1 cellular context compared by ENCODE assay signal in the genomic region with DNA sequence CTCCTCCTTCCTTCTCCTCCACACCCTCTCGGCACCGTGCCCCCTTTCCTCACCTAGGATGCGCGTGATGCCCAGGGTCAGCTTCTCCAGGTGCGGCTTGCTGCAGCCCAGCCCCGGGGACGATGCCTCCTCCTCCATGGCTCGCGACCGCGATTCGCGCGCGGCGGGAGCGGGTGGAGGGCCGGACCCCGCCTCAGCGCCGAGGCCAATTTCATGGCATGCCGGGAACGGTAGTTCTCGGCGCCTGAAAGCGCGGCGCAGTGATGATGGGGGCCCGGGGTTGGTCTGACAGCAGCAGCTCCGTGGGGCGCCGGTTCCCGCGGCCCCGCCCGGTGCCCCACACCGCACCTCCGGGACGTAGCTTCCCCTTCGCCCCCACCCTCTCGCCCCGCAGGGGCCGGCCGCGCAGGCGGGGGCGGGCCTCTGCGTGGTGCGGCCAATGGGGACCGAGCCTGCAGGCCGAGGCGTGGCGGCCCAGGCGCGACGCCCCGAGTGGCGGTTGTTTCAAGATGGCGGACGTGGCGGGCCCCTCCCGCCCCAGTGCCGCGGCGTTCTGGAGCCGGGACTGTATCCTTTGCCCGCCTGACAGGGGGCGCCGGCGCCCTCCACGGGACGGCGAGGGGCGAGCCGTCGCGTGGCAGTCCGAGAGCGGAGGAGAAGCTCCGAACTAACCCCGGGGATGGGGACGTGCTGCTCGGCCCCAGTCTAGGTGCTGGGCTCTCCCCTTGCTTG.
TF ChIP-seq lines count a peak whose summit lies in the region.

A gene (plus strand): TSS at position 498 of the 732 bp plus-strand sequence. CDS start 12 bp downstream, at position 510.
A gene with protein sequence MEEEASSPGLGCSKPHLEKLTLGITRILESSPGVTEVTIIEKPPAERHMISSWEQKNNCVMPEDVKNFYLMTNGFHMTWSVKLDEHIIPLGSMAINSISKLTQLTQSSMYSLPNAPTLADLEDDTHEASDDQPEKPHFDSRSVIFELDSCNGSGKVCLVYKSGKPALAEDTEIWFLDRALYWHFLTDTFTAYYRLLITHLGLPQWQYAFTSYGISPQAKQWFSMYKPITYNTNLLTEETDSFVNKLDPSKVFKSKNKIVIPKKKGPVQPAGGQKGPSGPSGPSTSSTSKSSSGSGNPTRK (minus strand): TSS at position 373 of the 732 bp plus-strand sequence. CDS start 235 bp downstream, at position 138.

TF ChIP-seq in HepG2, 621 proteins besides CTCF, POLR2A, EP300 and RAD21 (continued from another document and continues in another):
- TF ChIP-seq, protein P1, sequence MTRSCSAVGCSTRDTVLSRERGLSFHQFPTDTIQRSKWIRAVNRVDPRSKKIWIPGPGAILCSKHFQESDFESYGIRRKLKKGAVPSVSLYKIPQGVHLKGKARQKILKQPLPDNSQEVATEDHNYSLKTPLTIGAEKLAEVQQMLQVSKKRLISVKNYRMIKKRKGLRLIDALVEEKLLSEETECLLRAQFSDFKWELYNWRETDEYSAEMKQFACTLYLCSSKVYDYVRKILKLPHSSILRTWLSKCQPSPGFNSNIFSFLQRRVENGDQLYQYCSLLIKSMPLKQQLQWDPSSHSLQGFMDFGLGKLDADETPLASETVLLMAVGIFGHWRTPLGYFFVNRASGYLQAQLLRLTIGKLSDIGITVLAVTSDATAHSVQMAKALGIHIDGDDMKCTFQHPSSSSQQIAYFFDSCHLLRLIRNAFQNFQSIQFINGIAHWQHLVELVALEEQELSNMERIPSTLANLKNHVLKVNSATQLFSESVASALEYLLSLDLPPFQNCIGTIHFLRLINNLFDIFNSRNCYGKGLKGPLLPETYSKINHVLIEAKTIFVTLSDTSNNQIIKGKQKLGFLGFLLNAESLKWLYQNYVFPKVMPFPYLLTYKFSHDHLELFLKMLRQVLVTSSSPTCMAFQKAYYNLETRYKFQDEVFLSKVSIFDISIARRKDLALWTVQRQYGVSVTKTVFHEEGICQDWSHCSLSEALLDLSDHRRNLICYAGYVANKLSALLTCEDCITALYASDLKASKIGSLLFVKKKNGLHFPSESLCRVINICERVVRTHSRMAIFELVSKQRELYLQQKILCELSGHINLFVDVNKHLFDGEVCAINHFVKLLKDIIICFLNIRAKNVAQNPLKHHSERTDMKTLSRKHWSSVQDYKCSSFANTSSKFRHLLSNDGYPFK (CRISPR knock-in tag; IDR thresholded peaks at IDR 0.05; ENCODE audit: borderline replicate concordance): peak; percentile 69; the same call in 1 of the 2 replicates
- TF ChIP-seq TARDBP (CRISPR knock-in tag; IDR thresholded peaks at IDR 0.05) (peak; percentile 46; the same call in 1 of the 2 replicates), HMG20A (CRISPR knock-in tag; IDR thresholded peaks at IDR 0.05; ENCODE audit: borderline replicate concordance) (no peak), ZZZ3 (CRISPR knock-in tag; IDR thresholded peaks at IDR 0.05; ENCODE audit: borderline replicate concordance) (peak; percentile 55; the same call in 1 of the 2 replicates), ZFP62 (CRISPR knock-in tag; IDR thresholded peaks at IDR 0.05) (no peak), SP1 (IDR thresholded peaks at IDR 0.05) (no peak), SP1 (CRISPR knock-in tag; IDR thresholded peaks at IDR 0.05) (peak; percentile 56), STAT5B (CRISPR knock-in tag; IDR thresholded peaks at IDR 0.05) (peak; percentile 65; the same call in 1 of the 2 replicates), SRF (IDR thresholded peaks at IDR 0.05; ENCODE audit: low read depth, low read length) (no peak), ZNF724P (CRISPR knock-in tag; IDR thresholded peaks at IDR 0.05; ENCODE audit: borderline replicate concordance) (no peak), ZNF136 (CRISPR knock-in tag; IDR thresholded peaks at IDR 0.05; ENCODE audit: low read depth) (no peak), ZNF143 (CRISPR knock-in tag; IDR thresholded peaks at IDR 0.05) (peak; percentile 88), ZNF761 (CRISPR knock-in tag; conservative IDR thresholded peaks at IDR 0.05) (no peak), IKZF1 (IDR thresholded peaks at IDR 0.05) (no peak), FOXO1 (CRISPR knock-in tag; IDR thresholded peaks at IDR 0.05) (peak; percentile 34), CREB1 (IDR thresholded peaks at IDR 0.05) (peak; percentile 26; the same call in 1 of the 2 replicates), CREB1 (CRISPR knock-in tag; IDR thresholded peaks at IDR 0.05) (no peak), ZNF180 (CRISPR knock-in tag; IDR thresholded peaks at IDR 0.05; ENCODE audit: borderline replicate concordance, low read depth) (no peak), CBX5 (CRISPR knock-in tag; IDR thresholded peaks at IDR 0.05; ENCODE audit: borderline replicate concordance) (peak; percentile 46), ZNF224 (CRISPR knock-in tag; IDR thresholded peaks at IDR 0.05) (no peak), GABPA (IDR thresholded peaks at IDR 0.05; ENCODE audit: low read depth, low read length) (peak; percentile 16; the same call in 1 of the 2 replicates), GABPA (CRISPR knock-in tag; IDR thresholded peaks at IDR 0.05; ENCODE audit: low read depth) (no peak; the same call in 1 of the 2 replicates), RNF2 (conservative IDR thresholded peaks at IDR 0.05; ENCODE audit: low read depth) (peak; percentile 85), FIP1L1 (IDR thresholded peaks at IDR 0.05; ENCODE audit: borderline replicate concordance, insufficient read depth, low read depth, low read length) (no peak), ZNF777 (CRISPR knock-in tag; IDR thresholded peaks at IDR 0.05) (peak; percentile 92), MTA1 (CRISPR knock-in tag; IDR thresholded peaks at IDR 0.05; ENCODE audit: borderline replicate concordance) (peak; percentile 66; the same call in 1 of the 2 replicates), ZNF577 (CRISPR knock-in tag; IDR thresholded peaks at IDR 0.05; ENCODE audit: borderline replicate concordance, low read depth) (no peak), ZSCAN30 (CRISPR knock-in tag; IDR thresholded peaks at IDR 0.05) (no peak), SCMH1 (CRISPR knock-in tag; IDR thresholded peaks at IDR 0.05; ENCODE audit: borderline replicate concordance) (no peak), HCFC1 (IDR thresholded peaks at IDR 0.05; ENCODE audit: low read depth, low read length) (peak; percentile 69), HNF4G (IDR thresholded peaks at IDR 0.05; ENCODE audit: borderline replicate concordance, low read depth, low read length) (no peak), HNF4G (CRISPR knock-in tag; IDR thresholded peaks at IDR 0.05; ENCODE audit: borderline replicate concordance, low read depth) (0 out of 2 replicates have a peak, but pooled peaks have one; percentile 14), ISL2 (CRISPR knock-in tag; IDR thresholded peaks at IDR 0.05) (peak; percentile 62; the same call in 1 of the 2 replicates)
- TF ChIP-seq, protein P2, sequence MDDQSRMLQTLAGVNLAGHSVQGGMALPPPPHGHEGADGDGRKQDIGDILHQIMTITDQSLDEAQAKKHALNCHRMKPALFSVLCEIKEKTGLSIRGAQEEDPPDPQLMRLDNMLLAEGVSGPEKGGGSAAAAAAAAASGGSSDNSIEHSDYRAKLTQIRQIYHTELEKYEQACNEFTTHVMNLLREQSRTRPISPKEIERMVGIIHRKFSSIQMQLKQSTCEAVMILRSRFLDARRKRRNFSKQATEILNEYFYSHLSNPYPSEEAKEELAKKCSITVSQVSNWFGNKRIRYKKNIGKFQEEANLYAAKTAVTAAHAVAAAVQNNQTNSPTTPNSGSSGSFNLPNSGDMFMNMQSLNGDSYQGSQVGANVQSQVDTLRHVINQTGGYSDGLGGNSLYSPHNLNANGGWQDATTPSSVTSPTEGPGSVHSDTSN (CRISPR knock-in tag; IDR thresholded peaks at IDR 0.05; ENCODE audit: borderline replicate concordance): no peak
- TF ChIP-seq, protein P3, sequence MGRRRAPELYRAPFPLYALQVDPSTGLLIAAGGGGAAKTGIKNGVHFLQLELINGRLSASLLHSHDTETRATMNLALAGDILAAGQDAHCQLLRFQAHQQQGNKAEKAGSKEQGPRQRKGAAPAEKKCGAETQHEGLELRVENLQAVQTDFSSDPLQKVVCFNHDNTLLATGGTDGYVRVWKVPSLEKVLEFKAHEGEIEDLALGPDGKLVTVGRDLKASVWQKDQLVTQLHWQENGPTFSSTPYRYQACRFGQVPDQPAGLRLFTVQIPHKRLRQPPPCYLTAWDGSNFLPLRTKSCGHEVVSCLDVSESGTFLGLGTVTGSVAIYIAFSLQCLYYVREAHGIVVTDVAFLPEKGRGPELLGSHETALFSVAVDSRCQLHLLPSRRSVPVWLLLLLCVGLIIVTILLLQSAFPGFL (CRISPR knock-in tag; IDR thresholded peaks at IDR 0.05): no peak
- TF ChIP-seq, protein P4, sequence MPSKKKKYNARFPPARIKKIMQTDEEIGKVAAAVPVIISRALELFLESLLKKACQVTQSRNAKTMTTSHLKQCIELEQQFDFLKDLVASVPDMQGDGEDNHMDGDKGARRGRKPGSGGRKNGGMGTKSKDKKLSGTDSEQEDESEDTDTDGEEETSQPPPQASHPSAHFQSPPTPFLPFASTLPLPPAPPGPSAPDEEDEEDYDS (CRISPR knock-in tag; IDR thresholded peaks at IDR 0.05): peak; percentile 22; the same call in 1 of the 2 replicates
- TF ChIP-seq, protein P5, sequence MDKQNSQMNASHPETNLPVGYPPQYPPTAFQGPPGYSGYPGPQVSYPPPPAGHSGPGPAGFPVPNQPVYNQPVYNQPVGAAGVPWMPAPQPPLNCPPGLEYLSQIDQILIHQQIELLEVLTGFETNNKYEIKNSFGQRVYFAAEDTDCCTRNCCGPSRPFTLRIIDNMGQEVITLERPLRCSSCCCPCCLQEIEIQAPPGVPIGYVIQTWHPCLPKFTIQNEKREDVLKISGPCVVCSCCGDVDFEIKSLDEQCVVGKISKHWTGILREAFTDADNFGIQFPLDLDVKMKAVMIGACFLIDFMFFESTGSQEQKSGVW (CRISPR knock-in tag; IDR thresholded peaks at IDR 0.05; ENCODE audit: borderline replicate concordance): no peak
- TF ChIP-seq, protein P6, sequence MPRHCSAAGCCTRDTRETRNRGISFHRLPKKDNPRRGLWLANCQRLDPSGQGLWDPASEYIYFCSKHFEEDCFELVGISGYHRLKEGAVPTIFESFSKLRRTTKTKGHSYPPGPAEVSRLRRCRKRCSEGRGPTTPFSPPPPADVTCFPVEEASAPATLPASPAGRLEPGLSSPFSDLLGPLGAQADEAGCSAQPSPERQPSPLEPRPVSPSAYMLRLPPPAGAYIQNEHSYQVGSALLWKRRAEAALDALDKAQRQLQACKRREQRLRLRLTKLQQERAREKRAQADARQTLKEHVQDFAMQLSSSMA (CRISPR knock-in tag; IDR thresholded peaks at IDR 0.05): peak; percentile 90; the same call in 1 of the 2 replicates
- TF ChIP-seq, protein P7, sequence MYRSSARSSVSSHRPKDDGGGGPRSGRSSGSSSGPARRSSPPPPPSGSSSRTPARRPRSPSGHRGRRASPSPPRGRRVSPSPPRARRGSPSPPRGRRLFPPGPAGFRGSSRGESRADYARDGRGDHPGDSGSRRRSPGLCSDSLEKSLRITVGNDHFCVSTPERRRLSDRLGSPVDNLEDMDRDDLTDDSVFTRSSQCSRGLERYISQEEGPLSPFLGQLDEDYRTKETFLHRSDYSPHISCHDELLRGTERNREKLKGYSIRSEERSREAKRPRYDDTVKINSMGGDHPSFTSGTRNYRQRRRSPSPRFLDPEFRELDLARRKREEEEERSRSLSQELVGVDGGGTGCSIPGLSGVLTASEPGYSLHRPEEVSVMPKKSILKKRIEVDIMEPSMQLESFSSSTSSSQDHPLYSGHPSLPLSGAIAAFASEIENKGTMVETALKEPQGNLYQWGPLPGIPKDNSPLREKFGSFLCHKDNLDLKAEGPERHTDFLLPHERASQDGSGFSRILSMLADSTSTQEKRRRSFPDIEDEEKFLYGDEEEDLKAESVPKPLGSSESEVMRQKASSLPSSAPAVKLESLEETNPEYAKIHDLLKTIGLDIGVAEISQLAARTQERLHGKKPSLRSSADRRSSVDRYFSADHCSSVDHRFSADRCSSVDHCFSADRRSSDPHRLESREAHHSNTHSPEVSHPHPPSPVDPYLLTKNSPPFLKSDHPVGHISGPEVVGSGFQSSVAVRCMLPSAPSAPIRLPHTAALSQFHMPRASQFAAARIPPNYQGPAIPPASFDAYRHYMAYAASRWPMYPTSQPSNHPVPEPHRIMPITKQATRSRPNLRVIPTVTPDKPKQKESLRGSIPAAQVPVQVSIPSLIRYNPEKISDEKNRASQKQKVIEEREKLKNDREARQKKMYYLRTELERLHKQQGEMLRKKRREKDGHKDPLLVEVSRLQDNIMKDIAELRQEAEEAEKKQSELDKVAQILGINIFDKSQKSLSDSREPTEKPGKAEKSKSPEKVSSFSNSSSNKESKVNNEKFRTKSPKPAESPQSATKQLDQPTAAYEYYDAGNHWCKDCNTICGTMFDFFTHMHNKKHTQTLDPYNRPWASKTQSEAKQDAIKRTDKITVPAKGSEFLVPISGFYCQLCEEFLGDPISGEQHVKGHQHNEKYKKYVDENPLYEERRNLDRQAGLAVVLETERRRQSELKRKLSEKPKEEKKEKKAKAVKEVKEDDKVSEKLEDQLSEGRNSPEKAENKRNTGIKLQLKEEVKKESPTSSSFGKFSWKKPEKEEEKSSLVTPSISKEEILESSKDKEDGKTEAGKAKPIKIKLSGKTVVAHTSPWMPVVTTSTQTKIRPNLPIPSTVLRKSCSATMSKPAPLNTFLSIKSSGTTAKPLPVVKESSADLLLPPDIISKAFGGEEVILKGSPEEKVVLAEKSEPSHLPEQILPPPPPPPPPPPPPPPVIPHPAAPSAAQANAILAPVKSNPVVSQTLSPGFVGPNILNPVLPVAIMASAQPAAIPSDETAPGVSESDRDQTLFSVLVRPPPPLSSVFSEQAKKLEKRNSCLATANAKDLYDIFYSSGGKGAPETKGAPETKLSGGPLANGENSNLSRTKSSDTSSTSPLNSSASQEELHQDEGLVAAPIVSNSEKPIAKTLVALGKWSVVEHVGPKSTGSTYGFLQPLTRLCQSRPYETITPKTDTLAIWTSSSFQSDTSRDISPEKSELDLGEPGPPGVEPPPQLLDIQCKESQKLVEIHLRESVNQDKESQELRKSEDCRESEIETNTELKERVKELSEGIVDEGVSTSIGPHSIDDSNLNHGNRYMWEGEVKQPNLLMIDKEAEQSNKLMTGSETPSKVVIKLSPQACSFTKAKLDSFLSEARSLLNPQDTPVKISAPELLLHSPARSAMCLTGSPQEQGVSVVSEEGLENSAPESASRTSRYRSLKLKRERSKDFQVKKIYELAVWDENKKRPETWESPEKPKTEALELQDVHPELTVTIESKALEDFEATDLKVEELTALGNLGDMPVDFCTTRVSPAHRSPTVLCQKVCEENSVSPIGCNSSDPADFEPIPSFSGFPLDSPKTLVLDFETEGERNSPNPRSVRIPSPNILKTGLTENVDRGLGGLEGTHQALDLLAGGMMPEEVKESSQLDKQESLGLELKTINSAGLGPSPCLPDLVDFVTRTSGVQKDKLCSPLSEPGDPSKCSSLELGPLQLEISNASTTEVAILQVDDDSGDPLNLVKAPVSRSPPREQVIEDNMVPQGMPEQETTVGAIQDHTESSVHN (CRISPR knock-in tag; IDR thresholded peaks at IDR 0.05): no peak
- TF ChIP-seq, protein P8, sequence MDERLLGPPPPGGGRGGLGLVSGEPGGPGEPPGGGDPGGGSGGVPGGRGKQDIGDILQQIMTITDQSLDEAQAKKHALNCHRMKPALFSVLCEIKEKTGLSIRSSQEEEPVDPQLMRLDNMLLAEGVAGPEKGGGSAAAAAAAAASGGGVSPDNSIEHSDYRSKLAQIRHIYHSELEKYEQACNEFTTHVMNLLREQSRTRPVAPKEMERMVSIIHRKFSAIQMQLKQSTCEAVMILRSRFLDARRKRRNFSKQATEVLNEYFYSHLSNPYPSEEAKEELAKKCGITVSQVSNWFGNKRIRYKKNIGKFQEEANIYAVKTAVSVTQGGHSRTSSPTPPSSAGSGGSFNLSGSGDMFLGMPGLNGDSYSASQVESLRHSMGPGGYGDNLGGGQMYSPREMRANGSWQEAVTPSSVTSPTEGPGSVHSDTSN (CRISPR knock-in tag; IDR thresholded peaks at IDR 0.05): no peak
